ENCODE assay signal across 8 cellular contexts in the genomic region with DNA sequence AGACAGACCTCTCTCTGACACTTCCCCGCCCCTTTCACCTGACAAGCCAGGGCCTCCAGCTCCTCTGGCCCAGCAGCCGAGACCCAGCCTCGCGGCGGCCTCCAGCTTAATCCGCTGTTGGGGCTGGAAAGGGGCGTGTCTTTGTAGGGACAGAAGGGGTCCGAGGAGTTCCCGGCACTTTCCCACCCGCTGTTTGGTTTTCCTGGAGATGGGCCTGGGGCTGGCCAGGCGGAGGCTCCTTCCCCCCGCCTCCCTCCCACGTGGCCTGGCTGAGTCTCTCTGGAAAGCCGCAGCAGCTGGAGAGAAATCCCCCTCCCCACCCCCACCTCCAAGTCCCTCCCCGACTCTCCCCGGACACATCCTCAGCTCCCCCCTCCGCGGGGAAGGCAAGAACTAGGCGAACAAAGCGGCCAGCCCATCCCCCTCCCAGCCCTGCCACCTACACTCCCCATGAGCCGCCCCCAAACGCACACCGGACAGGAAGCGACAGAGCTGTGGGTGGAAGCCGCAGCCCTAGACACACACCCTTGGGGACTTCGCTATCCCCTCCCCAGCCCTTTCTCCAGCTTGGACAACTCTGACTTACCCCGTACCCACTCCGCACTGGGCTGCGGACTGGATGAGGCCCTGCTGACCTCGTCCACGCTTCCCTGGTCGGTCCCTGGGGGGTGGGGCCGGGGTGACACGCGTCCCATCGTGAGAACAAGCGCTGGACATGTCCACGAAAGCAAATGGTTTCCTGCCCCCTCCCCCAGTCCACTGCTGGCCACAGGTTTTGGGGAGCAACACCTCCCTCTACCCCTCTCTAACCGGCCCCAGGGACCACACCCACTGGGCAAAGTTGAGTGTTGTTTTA. TPM values are rescaled to one million over a fixed set of nuclear protein-coding genes. Genes with fewer than 3 reads are reported as not detected.
A peak's percentile ranks its signal among the peaks of the same experiment; 100 is the strongest.
DNase-seq lines count a peak whose midpoint lies in the region; ATAC-seq, FAIRE-seq and TF ChIP-seq lines count a peak whose summit lies in the region.

No MANE protein-coding gene starts in this region.

- H3K79me2 ChIP-seq in endothelial cell of umbilical vein (ENCODE audit: control insufficient read depth, insufficient read depth, low read length) = no peaks in the 10 kb centered on the region

- no TSS peak for BruUV-seq in endothelial cell of umbilical vein (replicated peaks; lab: Mats Ljungman, UMichigan)

- H3K9me3 ChIP-seq in endothelial cell of umbilical vein (replicated peaks; ENCODE audit: control insufficient read depth, insufficient read depth, low read length) = no peaks in the 10 kb centered on the region
- H3K9me3 ChIP-seq in mucosa of descending colon = no peaks in the 10 kb centered on the region
- H3K9me3 ChIP-seq in upper lobe of right lung = no peaks in the 10 kb centered on the region

- TF ChIP-seq POLR2A in endothelial cell of umbilical vein (IDR thresholded peaks at IDR 0.05; ENCODE audit: low read depth, low read length) = no peak

- H3K9me1 ChIP-seq in endothelial cell of umbilical vein (replicated peaks; ENCODE audit: control insufficient read depth, extremely low read depth, insufficient read depth, low read length) = no peaks in the 10 kb centered on the region

- H3K4me1 ChIP-seq in endothelial cell of umbilical vein (ENCODE audit: control insufficient read depth, extremely low read depth, insufficient read depth, low read length) = peaks cover 9% of the 10 kb centered on the region
- H3K4me1 ChIP-seq in mucosa of descending colon (ENCODE audit: low read depth) = peaks cover 13% of the 10 kb centered on the region
- peaks cover 4% of the 10 kb centered on the region for H3K4me1 ChIP-seq in upper lobe of right lung

- ATAC-seq in mucosa of descending colon = peak; percentile 35
- ATAC-seq in upper lobe of right lung = peak; percentile 36
- ATAC-seq in HG03520 (IDR thresholded peaks at IDR 0.05; ENCODE audit: unreplicated experiment) = no peak
- ATAC-seq in GM21723 (IDR thresholded peaks at IDR 0.05; ENCODE audit: unreplicated experiment) = no peak

- DNase-seq in SHP77 (lab: John Stamatoyannopoulos, UW) = peak; percentile 29 to 49
- DNase-seq in SHP77 treated with DMSO at 0.1 percent for 48 hours (lab: John Stamatoyannopoulos, UW) = no peak
- peak; percentile 28 for DNase-seq in RPMI7951 (ENCODE audit: low read depth)
- DNase-seq in endothelial cell of umbilical vein (ENCODE audit: low read depth, low spot score) = no peak
- peak; percentile 47 to 63 (median 50) for DNase-seq in mucosa of descending colon
- no peak for DNase-seq in upper lobe of right lung

- H3K27me3 ChIP-seq in endothelial cell of umbilical vein (ENCODE audit: control insufficient read depth in 2 of 2, insufficient read depth in 2 of 2, low read length in 2 of 2) (peaks cover 37 to 43% of the 10 kb centered on the region in 2 experiments), upper lobe of right lung (peaks cover 28% of the 10 kb centered on the region)

- H2AFZ ChIP-seq in endothelial cell of umbilical vein (ENCODE audit: low read depth, low read length) = no peak overlapping the region

- CTCF ChIA-PET in endothelial cell of umbilical vein (lab: Charles Lee) = interaction anchor here (1.0 to 2.8 kb wide), 2 partner anchors 12 to 21 kb away, joined by 4 to 16 read pairs; no protein-coding TSS in a partner anchor

- H3K4me3 ChIP-seq in endothelial cell of umbilical vein (replicated peaks in 1 of 3; ENCODE audit: insufficient read depth in 1 of 3, low read depth in 1 of 3, low read length in 3 of 3) = peak overlapping the region in 1 of 3 experiments; percentile 14
- no peak overlapping the region for H3K4me3 ChIP-seq in mucosa of descending colon
- H3K4me3 ChIP-seq in upper lobe of right lung = peak overlapping the region; percentile 44

- H4K20me1 ChIP-seq in endothelial cell of umbilical vein (replicated peaks; ENCODE audit: control insufficient read depth, extremely low read depth, insufficient read depth, low read length) = no peaks in the 10 kb centered on the region

- H3K9ac ChIP-seq in endothelial cell of umbilical vein (replicated peaks; ENCODE audit: extremely low read depth, insufficient read depth, low read length) = no peak overlapping the region

- H3K27ac ChIP-seq in endothelial cell of umbilical vein (ENCODE audit: insufficient read depth, low read depth, low read length) (no peak overlapping the region), upper lobe of right lung (no peak overlapping the region)

- H3K36me3 ChIP-seq in endothelial cell of umbilical vein (ENCODE audit: control insufficient read depth in 2 of 2, extremely low read depth in 1 of 2, insufficient read depth in 2 of 2, low read length in 2 of 2) (no peaks in the 10 kb centered on the region), mucosa of descending colon (ENCODE audit: low read depth) (no peaks in the 10 kb centered on the region), upper lobe of right lung (no peaks in the 10 kb centered on the region)

- POLR2A ChIA-PET in endothelial cell of umbilical vein (lab: Charles Lee) = interaction anchor here (0.6 kb wide), 1 partner anchor 49 kb away, joined by 4 read pairs; no protein-coding TSS in a partner anchor

- intact Hi-C loops in endothelial cell of umbilical vein (cut with micrococcal nuclease) = no loop called here
- intact Hi-C loops in mucosa of descending colon (cut with DNase I, micrococcal nuclease) = no loop called here
- intact Hi-C loops in upper lobe of right lung (cut with DNase I) = no loop called here

- H3K4me2 ChIP-seq in endothelial cell of umbilical vein (ENCODE audit: insufficient read depth, low read length) = peak overlapping the region; percentile 6

- no peak for FAIRE-seq in endothelial cell of umbilical vein (lab: Jason Lieb, UNC)

- dilution Hi-C loops in endothelial cell of umbilical vein (cut with MboI; ENCODE audit: extremely low pct_ligation_motif_present, low sequenced_read_pairs) = no loop called here

- TF ChIP-seq CTCF in endothelial cell of umbilical vein (IDR thresholded peaks at IDR 0.05; ENCODE audit: extremely low read depth in 1 of 2, insufficient read depth in 1 of 2, low read depth in 1 of 2, low read length in 2 of 2) (no peak), mucosa of descending colon (IDR thresholded peaks at IDR 0.05) (no peak), upper lobe of right lung (IDR thresholded peaks at IDR 0.05) (no peak)

TF ChIP-seq in endothelial cell of umbilical vein, 7 proteins besides CTCF, POLR2A, EP300 and RAD21:
- TF ChIP-seq EZH2 (IDR thresholded peaks at IDR 0.05; ENCODE audit: borderline replicate concordance, low read depth, low read length, severe bottlenecking) (peak; percentile 85), FOS (IDR thresholded peaks at IDR 0.05; ENCODE audit: borderline replicate concordance, insufficient read depth, low read length) (no peak)

RNA-seq across cellular contexts. Expression of a gene that starts 1.2 kb away (rescaled TPM):
- total RNA-seq in RPMI7951 (2014; rRNA removed; shearing (Covaris generic)) = 0.10 and 0.12 TPM in 2 replicates
- total RNA-seq in endothelial cell of umbilical vein (0.07 and 0.60 TPM in 2 replicates), mucosa of descending colon (1 to 10 TPM in 2 of 3 donors, under 1 TPM in 1; 0.90 to 1.7 (median 1.0) TPM), upper lobe of right lung (0.38 TPM)
- 0.06 and 0.07 TPM in 2 replicates for polyA plus RNA-seq in endothelial cell of umbilical vein
- polyA plus RNA-seq in endothelial cell of umbilical vein (2011; cell fraction: cytosol; rRNA removed) = 0.04 and 0.06 TPM in 2 replicates
- polyA plus RNA-seq in endothelial cell of umbilical vein (2011; cell fraction: nucleus; rRNA removed) = 0.40 and 0.43 TPM in 2 replicates
- polyA plus RNA-seq in endothelial cell of umbilical vein (2012) = 0.12 and 0.14 TPM in 2 replicates
- polyA minus RNA-seq in endothelial cell of umbilical vein = 0.24 and 0.30 TPM in 2 replicates
- polyA minus RNA-seq in endothelial cell of umbilical vein (2011; cell fraction: cytosol; rRNA and poly(A)+ RNA removed) = not detected
- polyA minus RNA-seq in endothelial cell of umbilical vein (2011; cell fraction: nucleus; rRNA and poly(A)+ RNA removed) = 0.10 and 0.48 TPM in 2 replicates

RNA-seq across cellular contexts. Expression of a gene that starts 43.8 kb away (rescaled TPM):
- total RNA-seq in RPMI7951 (2014; rRNA removed; shearing (Covaris generic)) = not detected in 2 replicates
- total RNA-seq in endothelial cell of umbilical vein (not detected in 2 replicates), mucosa of descending colon (under 1 TPM in 1 of 3 donors, not detected in 2; 0.51 TPM), upper lobe of right lung (not detected)
- 0.03 TPM in 1 of 2 replicates, not detected in the other for polyA plus RNA-seq in endothelial cell of umbilical vein
- polyA plus RNA-seq in endothelial cell of umbilical vein (2011; cell fraction: cytosol; rRNA removed) = 0.06 TPM in 1 of 2 replicates, not detected in the other
- polyA plus RNA-seq in endothelial cell of umbilical vein (2011; cell fraction: nucleus; rRNA removed) = 0.07 and 0.14 TPM in 2 replicates
- polyA plus RNA-seq in endothelial cell of umbilical vein (2012) = not detected in 2 replicates
- polyA minus RNA-seq in endothelial cell of umbilical vein = not detected in 2 replicates
- not detected for polyA minus RNA-seq in endothelial cell of umbilical vein (2011; cell fraction: cytosol; rRNA and poly(A)+ RNA removed)
- 0.29 TPM in 1 of 2 replicates, not detected in the other for polyA minus RNA-seq in endothelial cell of umbilical vein (2011; cell fraction: nucleus; rRNA and poly(A)+ RNA removed)

Comparison
In these comparisons a context has a peak if more than half of its experiments do, and no peak if none do; other contexts are left out.
1. DNase-seq: peak in SHP77 (2 of 2), RPMI7951 (single experiment) and mucosa of descending colon (3 of 3); none in SHP77 treated with DMSO at 0.1 percent for 48 hours (single experiment), endothelial cell of umbilical vein (single experiment) and upper lobe of right lung (single experiment).
2. ATAC-seq: peak in mucosa of descending colon (single experiment) and upper lobe of right lung (single experiment); none in HG03520 (single experiment) and GM21723 (single experiment).